Comparison of ENCODE assay signal across 8 cellular contexts in the genomic region with DNA sequence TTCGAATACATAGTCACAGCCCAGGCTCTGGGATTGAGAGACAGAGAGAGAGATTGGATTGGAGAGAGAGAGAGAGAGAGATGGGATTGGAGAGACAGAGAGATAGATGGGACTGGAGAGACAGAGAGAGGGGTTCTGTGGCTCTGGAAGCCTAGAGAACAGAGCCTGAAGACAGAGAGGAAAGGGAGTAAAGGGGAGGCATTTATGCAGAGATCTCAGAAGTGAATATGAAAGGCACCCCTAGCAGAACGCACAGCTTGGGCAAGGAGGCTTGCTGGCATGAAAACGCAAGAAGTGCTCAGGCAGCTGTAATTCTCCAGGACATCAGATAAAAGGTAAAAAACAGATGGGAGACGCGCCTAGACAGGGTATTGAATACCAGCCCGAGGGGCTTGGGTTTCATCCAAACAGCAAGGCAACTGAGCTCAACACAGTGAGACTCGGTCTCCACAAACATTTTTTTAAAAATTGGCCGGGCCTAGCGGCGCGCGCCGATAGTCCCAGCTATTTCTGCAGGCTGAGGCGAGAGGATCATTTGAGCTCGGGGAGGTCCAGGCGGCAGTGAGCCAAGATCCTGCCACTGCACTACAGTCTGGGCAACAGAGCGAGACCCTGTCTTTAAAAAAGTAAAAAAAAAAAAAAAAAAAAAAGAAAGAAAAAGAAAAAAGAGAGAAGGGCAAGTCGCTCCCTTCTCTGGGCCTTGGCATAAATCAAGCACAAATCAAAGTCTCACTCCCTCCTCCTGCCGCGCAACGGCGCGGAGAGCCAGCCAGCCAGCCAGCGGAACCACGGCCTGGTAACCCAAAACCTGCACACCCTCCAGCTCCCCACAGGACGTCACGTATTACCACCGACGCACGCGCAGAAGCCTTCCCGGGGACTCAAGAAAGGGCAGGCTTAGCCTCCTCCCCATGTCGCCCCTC. TPM values are rescaled to one million over a fixed set of nuclear protein-coding genes. Genes with fewer than 3 reads are reported as not detected.
DNase-seq lines count a peak whose midpoint lies in the region; ATAC-seq and TF ChIP-seq lines count a peak whose summit lies in the region.

No MANE protein-coding gene starts in this region.

- peak overlapping the region; percentile 96 for H3K4me3 Mint-ChIP-seq in activated CD4-positive, alpha-beta memory T cell treated with anti-CD3 and anti-CD28 coated beads for 36 hours

- H3K27me3 ChIP-seq in esophagus muscularis mucosa, result no peaks in the 10 kb centered on the region
- no peaks in the 10 kb centered on the region for H3K27me3 ChIP-seq in neutrophil

- TF ChIP-seq EP300 in esophagus muscularis mucosa (IDR thresholded peaks at IDR 0.05), result no peak

- peak; percentile 48 for TF ChIP-seq POLR2A in esophagus muscularis mucosa (IDR thresholded peaks at IDR 0.05; ENCODE audit: low read depth)

- H3K4me1 Mint-ChIP-seq in activated CD4-positive, alpha-beta memory T cell treated with anti-CD3 and anti-CD28 coated beads for 36 hours (ENCODE audit: low read depth), result peaks cover 33% of the 10 kb centered on the region

- H3K4me1 ChIP-seq in esophagus muscularis mucosa, result peaks cover 40 to 47% (median 44%) of the 10 kb centered on the region in 4 donors
- H3K4me1 ChIP-seq in neutrophil (ENCODE audit: control insufficient read depth in 1 of 2, insufficient read depth in 1 of 2, low read depth in 1 of 2, low read length in 1 of 2), result peaks cover 18 to 21% of the 10 kb centered on the region in 2 experiments

- no peaks in the 10 kb centered on the region for H3K9me3 ChIP-seq in esophagus muscularis mucosa
- no peaks in the 10 kb centered on the region for H3K9me3 ChIP-seq in neutrophil

- H3K27ac ChIP-seq in esophagus muscularis mucosa (replicated peaks in 1 of 4), result peak overlapping the region; percentile 91 to 97 (median 95)
- H3K27ac ChIP-seq in neutrophil, result peak overlapping the region; percentile 100

- peak; percentile 13 for ATAC-seq in HG03175 (IDR thresholded peaks at IDR 0.05; ENCODE audit: unreplicated experiment)

- POLR2A ChIA-PET in activated CD4-positive, alpha-beta memory T cell treated with anti-CD3 and anti-CD28 coated beads for 36 hours (lab: Charles Lee), result interaction anchor here (0.5 to 1.9 kb wide), 6 partner anchors 8 to 38 kb away, joined by 3 to 10 read pairs (median 5); a partner anchor contains a TSS

- CTCF ChIA-PET in activated CD4-positive, alpha-beta memory T cell treated with anti-CD3 and anti-CD28 coated beads for 36 hours (lab: Charles Lee), result interaction anchor here (0.7 to 1.3 kb wide), 3 partner anchors 39 to 51 kb away, joined by 3 to 6 read pairs (median 4); no protein-coding TSS in a partner anchor

- H3K4me3 ChIP-seq in esophagus muscularis mucosa (peak overlapping the region; percentile 53 to 84 (median 62)), neutrophil (ENCODE audit: low read depth in 1 of 2, low read length in 1 of 2) (peak overlapping the region; percentile 93 to 99)

- WGBS in esophagus muscularis mucosa, result 2% methylated on average over 33 of the region's 33 CpGs

- no peaks in the 10 kb centered on the region for H3K27me3 Mint-ChIP-seq in activated CD4-positive, alpha-beta memory T cell treated with anti-CD3 and anti-CD28 coated beads for 36 hours

- DNase-seq in stimulated activated CD4-positive, alpha-beta T cell treated with anti-CD3 and anti-CD28 coated beads, Interleukin-12 subunit alpha, Interleukin-12 subunit beta, amount 100 ng/mL, for 4 hours, result peak; percentile 95
- DNase-seq in stimulated activated CD4-positive, alpha-beta T cell treated with anti-CD3 and anti-CD28 coated beads, Interleukin-1b, Interleukin-23, amount 100 ng/mL, for 48 hours, result no peak
- DNase-seq in activated CD4-positive, alpha-beta memory T cell treated with anti-CD3 and anti-CD28 coated beads for 36 hours, result no peak
- DNase-seq in esophagus muscularis mucosa (ENCODE audit: extremely low spot score) (peak; percentile 93), SHP77 treated with DMSO at 0.1 percent for 48 hours (lab: John Stamatoyannopoulos, UW) (no peak), DMS114 treated with DMSO at 0.1 percent for 48 hours (lab: John Stamatoyannopoulos, UW; ENCODE audit: unreplicated experiment) (no peak)

- peak overlapping the region; percentile 99 for H3K27ac Mint-ChIP-seq in activated CD4-positive, alpha-beta memory T cell treated with anti-CD3 and anti-CD28 coated beads for 36 hours

- H3K9me3 Mint-ChIP-seq in activated CD4-positive, alpha-beta memory T cell treated with anti-CD3 and anti-CD28 coated beads for 36 hours, result no peaks in the 10 kb centered on the region

- H3K36me3 ChIP-seq in esophagus muscularis mucosa (peaks cover 0 to 7% (median 6%) of the 10 kb centered on the region in 4 donors), neutrophil (peaks cover 9% of the 10 kb centered on the region)

- intact Hi-C loops in activated CD4-positive, alpha-beta memory T cell treated with anti-CD3 and anti-CD28 coated beads for 36 hours (cut with micrococcal nuclease), result loop anchor here (1.0 to 5.0 kb wide), 7 partner anchors 18 to 1928 kb away; a partner anchor contains a TSS
- intact Hi-C loops in esophagus muscularis mucosa (cut with DNase I), result loop anchor here (1.0 kb wide), 1 partner anchor 50 kb away; a partner anchor contains a TSS

- TF ChIP-seq CTCF in esophagus muscularis mucosa (IDR thresholded peaks at IDR 0.05) (no peak), neutrophil (IDR thresholded peaks at IDR 0.05) (peak; percentile 51)

- peaks cover 20% of the 10 kb centered on the region for H3K36me3 Mint-ChIP-seq in activated CD4-positive, alpha-beta memory T cell treated with anti-CD3 and anti-CD28 coated beads for 36 hours

RNA-seq across cellular contexts. Expression of a gene that starts 0.8 kb away (rescaled TPM):
- 100 to 1,000 TPM; 224 to 229 TPM for total RNA-seq in activated CD4-positive, alpha-beta memory T cell treated with anti-CD3 and anti-CD28 coated beads for 36 hours
- total RNA-seq in esophagus muscularis mucosa, result 100 to 1,000 TPM; 192 to 304 (median 221) TPM

RNA-seq across cellular contexts. Expression of a gene that starts 17.7 kb away (rescaled TPM):
- total RNA-seq in activated CD4-positive, alpha-beta memory T cell treated with anti-CD3 and anti-CD28 coated beads for 36 hours, result 10 to 100 TPM in 1 of 2 experiments, 1 to 10 TPM in 1; 8.2 to 12.8 TPM
- total RNA-seq in esophagus muscularis mucosa, result 10 to 100 TPM in 2 of 4 donors, 1 to 10 TPM in 2; 5.8 to 13.1 (median 9.1) TPM

RNA-seq across cellular contexts. Expression of a gene that starts 49.3 kb away (rescaled TPM):
- 10 to 100 TPM; 10.5 to 11.6 TPM for total RNA-seq in activated CD4-positive, alpha-beta memory T cell treated with anti-CD3 and anti-CD28 coated beads for 36 hours
- total RNA-seq in esophagus muscularis mucosa, result 1 to 10 TPM; 3.0 to 6.6 (median 4.3) TPM

Comparison
In these comparisons a context has a peak if more than half of its experiments do, and no peak if none do; other contexts are left out.
1. DNase-seq: peak in stimulated activated CD4-positive, alpha-beta T cell treated with anti-CD3 and anti-CD28 coated beads, Interleukin-12 subunit alpha, Interleukin-12 subunit beta, amount 100 ng/mL, for 4 hours (single experiment) and esophagus muscularis mucosa (single experiment); none in stimulated activated CD4-positive, alpha-beta T cell treated with anti-CD3 and anti-CD28 coated beads, Interleukin-1b, Interleukin-23, amount 100 ng/mL, for 48 hours (single experiment), activated CD4-positive, alpha-beta memory T cell treated with anti-CD3 and anti-CD28 coated beads for 36 hours (single experiment), SHP77 treated with DMSO at 0.1 percent for 48 hours (single experiment) and DMS114 treated with DMSO at 0.1 percent for 48 hours (single experiment).